In genomic region chr10:60314306-60314940, GRCh38 we compare ENCODE assay signal across 10 cellular contexts.
DNase-seq lines count a peak whose midpoint lies in the region; ATAC-seq, FAIRE-seq and TF ChIP-seq lines count a peak whose summit lies in the region.
"Had no signal": no experiment of that assay in that cellular context is flagged by ENCODE, and none has a peak within 500 bp of the region (broad histone marks: within the 10 kb centered on the region; RNA-seq: fewer than 3 reads in every experiment).

No MANE protein-coding gene starts in this region.

- no peak overlapping the region for H3K27ac ChIP-seq in left lung
- H3K27ac ChIP-seq in esophagus squamous epithelium = no peak overlapping the region
- H3K27ac ChIP-seq: SJCRH30 had no signal

- TF ChIP-seq CTCF in left lung (IDR thresholded peaks at IDR 0.05) (no peak), esophagus squamous epithelium (IDR thresholded peaks at IDR 0.05) (no peak)

- no peak for FAIRE-seq in HTR-8/SVneo (lab: Jason Lieb, UNC)
- FAIRE-seq: H1 had no signal

- TF ChIP-seq POLR2A in esophagus squamous epithelium (IDR thresholded peaks at IDR 0.05) = no peak

- H3K9me3 ChIP-seq in left lung = no peaks in the 10 kb centered on the region
- H3K9me3 ChIP-seq in esophagus squamous epithelium = no peaks in the 10 kb centered on the region
- H3K9me3 ChIP-seq: SJCRH30 had no signal

- intact Hi-C loops in left lung (cut with DNase I) (no loop called here), esophagus squamous epithelium (cut with DNase I) (no loop called here)

- no peak overlapping the region for H3K4me3 ChIP-seq in left lung
- H3K4me3 ChIP-seq in esophagus squamous epithelium = no peak overlapping the region
- H3K4me3 ChIP-seq: SJCRH30 had no signal

- no peaks in the 10 kb centered on the region for H3K36me3 ChIP-seq in left lung
- no peaks in the 10 kb centered on the region for H3K36me3 ChIP-seq in esophagus squamous epithelium
- H3K36me3 ChIP-seq: SJCRH30 had no signal

- ATAC-seq in left lung (peak; percentile 68), GM18520 (IDR thresholded peaks at IDR 0.05; ENCODE audit: unreplicated experiment) (no peak), HG03135 (IDR thresholded peaks at IDR 0.05; ENCODE audit: unreplicated experiment) (no peak), GM21526 (IDR thresholded peaks at IDR 0.05; ENCODE audit: low FRiP score, unreplicated experiment) (no peak)

- 34 to 37% methylated on average over 3 of the region's 3 CpGs for WGBS in esophagus squamous epithelium, 2 donors

- H3K27me3 ChIP-seq in left lung = no peaks in the 10 kb centered on the region
- H3K27me3 ChIP-seq in esophagus squamous epithelium = no peaks in the 10 kb centered on the region
- H3K27me3 ChIP-seq: SJCRH30 had no signal

- H3K4me1 ChIP-seq in left lung (peaks cover 0 to 9% of the 10 kb centered on the region in 2 donors), esophagus squamous epithelium (peaks cover 0 to 40% (median 3%) of the 10 kb centered on the region in 3 donors)

- DNase-seq in DMS153 (lab: John Stamatoyannopoulos, UW) = peak; percentile 40
- DNase-seq in HTR-8/SVneo (ENCODE audit: insufficient read length, low spot score) = peak; percentile 29
- DNase-seq in amniotic stem cell (lab: John Stamatoyannopoulos, UW) = peak; percentile 58
- DNase-seq in left lung = no peak
- DNase-seq in esophagus squamous epithelium (lab: John Stamatoyannopoulos, UW) = no peak

Comparison
In these comparisons a context has a peak if more than half of its experiments do, and no peak if none do; other contexts are left out.
1. DNase-seq: peak in DMS153 (single experiment), HTR-8/SVneo (single experiment) and amniotic stem cell (single experiment); none in left lung (0 of 2) and esophagus squamous epithelium (single experiment).